ENCODE assay signal across 9 cellular contexts in the genomic region with DNA sequence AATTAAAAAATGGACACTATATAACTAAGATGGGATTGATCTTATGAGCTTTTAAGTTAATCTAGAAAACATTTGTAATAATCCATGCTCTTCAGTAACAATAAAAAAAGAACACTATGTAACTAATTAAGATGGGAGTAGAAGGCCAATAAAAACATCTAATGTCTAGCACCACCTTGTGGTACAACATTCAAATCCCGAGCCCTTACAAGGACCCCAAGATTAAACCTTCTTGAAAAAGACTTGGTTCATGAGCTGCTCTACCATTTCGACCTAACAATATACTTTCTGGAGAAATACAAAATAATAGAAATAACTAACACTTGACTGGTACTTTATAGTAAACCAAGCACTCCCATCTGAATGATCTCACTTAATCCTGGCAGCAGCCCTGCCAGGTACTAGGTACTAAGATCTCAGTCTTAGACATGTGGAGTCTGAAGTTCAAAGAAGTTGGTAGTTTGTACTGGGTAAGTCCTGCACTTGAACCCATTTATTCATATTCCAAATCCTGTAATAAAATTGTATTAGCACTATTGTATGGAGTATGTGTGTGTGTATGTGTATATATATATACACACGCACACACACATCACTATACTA. TPM values are rescaled to one million over a fixed set of nuclear protein-coding genes. Genes with fewer than 3 reads are reported as not detected.
DNase-seq lines count a peak whose midpoint lies in the region; ATAC-seq and TF ChIP-seq lines count a peak whose summit lies in the region.
"Had no signal": no experiment of that assay in that cellular context is flagged by ENCODE, and none has a peak within 500 bp of the region (broad histone marks: within the 10 kb centered on the region; RNA-seq: fewer than 3 reads in every experiment).

No MANE protein-coding gene starts in this region.

- H3K4me1 Mint-ChIP-seq in activated CD4-positive, alpha-beta T cell treated with anti-CD3 and anti-CD28 coated beads, Interleukin-2, amount 10 ng/mL, durations not matched to agents 7 days and 5 days, result peaks cover 12% of the 10 kb centered on the region
- no peaks in the 10 kb centered on the region for H3K4me1 Mint-ChIP-seq in type B pancreatic cell (ENCODE audit: unreplicated experiment)

- peak; percentile 42 for DNase-seq in activated CD4-positive, alpha-beta T cell treated with anti-CD3 and anti-CD28 coated beads, Interleukin-2, amount 10 ng/mL, durations not matched to agents 7 days and 5 days
- DNase-seq in activated CD4-positive, alpha-beta T cell treated with anti-CD3 and anti-CD28 coated beads for 1 hour, result no peak
- DNase-seq in NOMO-1 treated with DMSO at 0.1 percent for 48 hours (lab: John Stamatoyannopoulos, UW; ENCODE audit: unreplicated experiment) (peak; percentile 58), cerebellum (ENCODE audit: low spot score) (peak; percentile 59), left kidney (ENCODE audit: low read depth, low spot score) (peak; percentile 69), type B pancreatic cell (ENCODE audit: extremely low spot score, unreplicated experiment) (no peak), islet precursor cell (no peak)

- peaks cover 7% of the 10 kb centered on the region for H3K36me3 Mint-ChIP-seq in activated CD4-positive, alpha-beta T cell treated with anti-CD3 and anti-CD28 coated beads, Interleukin-2, amount 10 ng/mL, durations not matched to agents 7 days and 5 days (ENCODE audit: low read depth)
- peaks cover 10% of the 10 kb centered on the region for H3K36me3 Mint-ChIP-seq in type B pancreatic cell

- H3K27ac Mint-ChIP-seq in activated CD4-positive, alpha-beta T cell treated with anti-CD3 and anti-CD28 coated beads, Interleukin-2, amount 10 ng/mL, durations not matched to agents 7 days and 5 days, result no peak overlapping the region
- H3K27ac Mint-ChIP-seq in type B pancreatic cell, result no peak overlapping the region
- H3K27ac Mint-ChIP-seq: activated naive CD4-positive, alpha-beta T cell treated with anti-CD3 and anti-CD28 coated beads, Interleukin-2, amount 50 U/mL, for 24 hours had no signal

- H3K27me3 Mint-ChIP-seq in activated CD4-positive, alpha-beta T cell treated with anti-CD3 and anti-CD28 coated beads, Interleukin-2, amount 10 ng/mL, durations not matched to agents 7 days and 5 days, result no peaks in the 10 kb centered on the region
- H3K27me3 Mint-ChIP-seq in type B pancreatic cell, result no peaks in the 10 kb centered on the region
- H3K27me3 Mint-ChIP-seq: activated naive CD4-positive, alpha-beta T cell treated with anti-CD3 and anti-CD28 coated beads, Interleukin-2, amount 50 U/mL, for 24 hours had no signal

- H3K4me3 Mint-ChIP-seq in activated CD4-positive, alpha-beta T cell treated with anti-CD3 and anti-CD28 coated beads, Interleukin-2, amount 10 ng/mL, durations not matched to agents 7 days and 5 days, result no peak overlapping the region
- no peak overlapping the region for H3K4me3 Mint-ChIP-seq in type B pancreatic cell
- H3K4me3 Mint-ChIP-seq: activated naive CD4-positive, alpha-beta T cell treated with anti-CD3 and anti-CD28 coated beads, Interleukin-2, amount 50 U/mL, for 24 hours had no signal

- peak; percentile 53 for ATAC-seq in HG03095 (IDR thresholded peaks at IDR 0.05; ENCODE audit: unreplicated experiment)

- TF ChIP-seq CTCF in type B pancreatic cell (conservative IDR thresholded peaks at IDR 0.05), result peak; percentile 80

- POLR2A ChIA-PET in activated CD4-positive, alpha-beta T cell treated with anti-CD3 and anti-CD28 coated beads, Interleukin-2, amount 10 ng/mL, durations not matched to agents 7 days and 5 days (lab: Charles Lee), result interaction anchor here (0.7 kb wide), 1 partner anchor 130 kb away, joined by 3 read pairs; no protein-coding TSS in a partner anchor

- no peaks in the 10 kb centered on the region for H3K9me3 Mint-ChIP-seq in activated CD4-positive, alpha-beta T cell treated with anti-CD3 and anti-CD28 coated beads, Interleukin-2, amount 10 ng/mL, durations not matched to agents 7 days and 5 days
- H3K9me3 Mint-ChIP-seq in type B pancreatic cell, result no peaks in the 10 kb centered on the region
- H3K9me3 Mint-ChIP-seq: activated naive CD4-positive, alpha-beta T cell treated with anti-CD3 and anti-CD28 coated beads, Interleukin-2, amount 50 U/mL, for 24 hours had no signal

- CTCF ChIA-PET in activated CD4-positive, alpha-beta T cell treated with anti-CD3 and anti-CD28 coated beads, Interleukin-2, amount 10 ng/mL, durations not matched to agents 7 days and 5 days (lab: Charles Lee), result interaction anchor here (0.8 to 2.2 kb wide), 13 partner anchors 15 to 205 kb away, joined by 3 to 29 read pairs (median 3); no protein-coding TSS in a partner anchor

RNA-seq across cellular contexts. Expression of gene METTL6, which starts 21.8 kb away (rescaled TPM):
- 10 to 100 TPM; 15.8 to 19.4 TPM for total RNA-seq in activated CD4-positive, alpha-beta T cell treated with anti-CD3 and anti-CD28 coated beads, Interleukin-2, amount 10 ng/mL, durations not matched to agents 7 days and 5 days
- total RNA-seq in cerebellum (57.2 TPM), type B pancreatic cell (ENCODE audit: low replicate concordance) (19.3 and 20.1 TPM in 2 replicates)

RNA-seq across cellular contexts. Expression of gene EAF1, which starts 21.8 kb away (rescaled TPM):
- total RNA-seq in activated CD4-positive, alpha-beta T cell treated with anti-CD3 and anti-CD28 coated beads, Interleukin-2, amount 10 ng/mL, durations not matched to agents 7 days and 5 days, result 10 to 100 TPM; 30.6 to 32.5 TPM
- 21.1 TPM for total RNA-seq in cerebellum
- total RNA-seq in type B pancreatic cell (ENCODE audit: low replicate concordance), result 23.1 and 23.5 TPM in 2 replicates

Comparison
In these comparisons a context has a peak if more than half of its experiments do, and no peak if none do; other contexts are left out.
1. DNase-seq: peak in activated CD4-positive, alpha-beta T cell treated with anti-CD3 and anti-CD28 coated beads, Interleukin-2, amount 10 ng/mL, durations not matched to agents 7 days and 5 days (single experiment), NOMO-1 treated with DMSO at 0.1 percent for 48 hours (single experiment), cerebellum (single experiment) and left kidney (single experiment); none in activated CD4-positive, alpha-beta T cell treated with anti-CD3 and anti-CD28 coated beads for 1 hour (single experiment), type B pancreatic cell (single experiment) and islet precursor cell (single experiment).